Comparison of ENCODE assay signal across 29 cellular contexts in genomic region chr5:130884033-130884432, GRCh38.
"Had no signal": no experiment of that assay in that cellular context is flagged by ENCODE, and none has a peak within 500 bp of the region (broad histone marks: within the 10 kb centered on the region; RNA-seq: fewer than 3 reads in every experiment).

No MANE protein-coding gene starts in this region.

- H3K27me3 Mint-ChIP-seq: dendritic cell treated with granulocyte-macrophage colony-stimulating factor and Interleukin-4, amounts not matched to agents 40 ng/mL and 50 ng/mL, for 4 days had no signal

- H3K36me3 ChIP-seq: esophagus muscularis mucosa, heart right ventricle, sigmoid colon, spleen, thoracic aorta, tibial nerve, upper lobe of right lung, uterus had no signal

- H3K4me3 Mint-ChIP-seq: dendritic cell treated with granulocyte-macrophage colony-stimulating factor and Interleukin-4, amounts not matched to agents 40 ng/mL and 50 ng/mL, for 4 days; immature natural killer cell; natural killer cell; neural crest cell; stimulated activated memory B cell treated with anti-CD40 and anti-IgM and Interleukin-4, amounts not matched to agents 10 μg/mL and 1 μg/mL and 100 μg/mL, for 72 hours; stimulated activated naive CD8-positive, alpha-beta T cell treated with anti-CD3 and anti-CD28 coated beads, Interleukin-15, Interleukin-2, amounts not matched to agents 100 ng/mL and 50 ng/mL, for 24 hours had no signal

- H3K27ac Mint-ChIP-seq: dendritic cell treated with granulocyte-macrophage colony-stimulating factor and Interleukin-4, amounts not matched to agents 40 ng/mL and 50 ng/mL, for 4 days; immature natural killer cell; natural killer cell; stimulated activated memory B cell treated with anti-CD40 and anti-IgM and Interleukin-4, amounts not matched to agents 10 μg/mL and 1 μg/mL and 100 μg/mL, for 72 hours; stimulated activated naive CD8-positive, alpha-beta T cell treated with anti-CD3 and anti-CD28 coated beads, Interleukin-15, Interleukin-2, amounts not matched to agents 100 ng/mL and 50 ng/mL, for 24 hours had no signal

- H3K4me1 Mint-ChIP-seq: immature natural killer cell; natural killer cell; stimulated activated memory B cell treated with anti-CD40 and anti-IgM and Interleukin-4, amounts not matched to agents 10 μg/mL and 1 μg/mL and 100 μg/mL, for 72 hours had no signal

- H3K27me3 ChIP-seq: esophagus muscularis mucosa, heart right ventricle, sigmoid colon, tibial nerve, upper lobe of right lung, uterus had no signal

- H3K36me3 Mint-ChIP-seq: immature natural killer cell; natural killer cell; stimulated activated memory B cell treated with anti-CD40 and anti-IgM and Interleukin-4, amounts not matched to agents 10 μg/mL and 1 μg/mL and 100 μg/mL, for 72 hours had no signal

- H3K9me3 Mint-ChIP-seq: dendritic cell treated with granulocyte-macrophage colony-stimulating factor and Interleukin-4, amounts not matched to agents 40 ng/mL and 50 ng/mL, for 4 days; natural killer cell; neural crest cell; stimulated activated memory B cell treated with anti-CD40 and anti-IgM and Interleukin-4, amounts not matched to agents 10 μg/mL and 1 μg/mL and 100 μg/mL, for 72 hours; stimulated activated naive CD8-positive, alpha-beta T cell treated with anti-CD3 and anti-CD28 coated beads, Interleukin-15, Interleukin-2, amounts not matched to agents 100 ng/mL and 50 ng/mL, for 24 hours had no signal

- DNase-seq: central memory CD4-positive, alpha-beta T cell; effector CD8-positive, alpha-beta T cell; foreskin keratinocyte; glutamatergic neuron; heart right ventricle; hypothalamus; immature natural killer cell; islet precursor cell; kidney glomerular epithelial cell; left ventricle myocardium superior; mesenchymal stem cell; midbrain; natural killer cell; nucleus accumbens; psoas muscle; right cardiac atrium; sigmoid colon; spleen; stimulated activated CD4-positive, alpha-beta T cell treated with anti-CD3 and anti-CD28 coated beads, Interleukin-4, amount 100 ng/mL, for 4 hours; upper lobe of right lung; uterus had no signal

- H3K9me3 ChIP-seq: esophagus muscularis mucosa, heart right ventricle, psoas muscle, sigmoid colon, spleen, thoracic aorta, tibial nerve, upper lobe of right lung, uterus had no signal

- H3K4me1 ChIP-seq: esophagus muscularis mucosa, foreskin keratinocyte, heart right ventricle, psoas muscle, sigmoid colon, spleen, tibial nerve, upper lobe of right lung, uterus had no signal

- H3K27ac ChIP-seq: esophagus muscularis mucosa, foreskin keratinocyte, heart right ventricle, psoas muscle, sigmoid colon, spleen, thoracic aorta, upper lobe of right lung, uterus had no signal

- H3K4me3 ChIP-seq: esophagus muscularis mucosa, heart right ventricle, lung, psoas muscle, sigmoid colon, spleen, thoracic aorta, tibial nerve, upper lobe of right lung, uterus had no signal

- ATAC-seq: foreskin keratinocyte, heart right ventricle, left ventricle myocardium superior, natural killer cell, psoas muscle, right cardiac atrium, upper lobe of right lung had no signal
